17 cellular contexts compared by ENCODE assay signal in the genomic region with DNA sequence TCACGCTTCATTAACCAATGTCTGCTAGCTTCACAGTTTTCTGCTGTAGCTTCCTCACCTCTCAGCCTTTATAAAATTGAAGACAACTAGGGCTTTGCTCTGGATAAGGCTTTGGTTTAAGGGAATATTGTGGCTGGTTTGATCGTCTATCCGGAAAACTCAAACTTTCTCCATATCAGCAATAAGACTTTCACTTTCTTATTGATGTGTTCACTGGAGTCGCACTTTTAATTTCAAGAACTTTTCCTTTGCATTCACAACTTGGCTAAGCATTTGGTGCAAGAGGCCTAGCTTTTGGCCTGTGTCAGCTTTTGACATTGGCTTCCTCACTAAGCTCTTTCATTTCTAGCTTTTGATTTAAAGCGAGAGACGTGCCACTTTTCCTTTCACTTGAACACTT. TPM values are rescaled to one million over a fixed set of nuclear protein-coding genes. Genes with fewer than 3 reads are reported as not detected.
DNase-seq lines count a peak whose midpoint lies in the region; ATAC-seq, FAIRE-seq and TF ChIP-seq lines count a peak whose summit lies in the region.
"Had no signal": no experiment of that assay in that cellular context is flagged by ENCODE, and none has a peak within 500 bp of the region (broad histone marks: within the 10 kb centered on the region; RNA-seq: fewer than 3 reads in every experiment).

No MANE protein-coding gene starts in this region.

- H3K4me3 ChIP-seq in parathyroid adenoma (ENCODE audit: low read depth, low read length) (no peak overlapping the region), neural progenitor cell (no peak overlapping the region)

- H3K79me2 ChIP-seq in parathyroid adenoma (no peaks in the 10 kb centered on the region), neural progenitor cell (ENCODE audit: low read depth) (peaks cover 11% of the 10 kb centered on the region)

- H3K9me3 ChIP-seq in parathyroid adenoma (ENCODE audit: control insufficient read depth, low read length): no peaks in the 10 kb centered on the region
- no peaks in the 10 kb centered on the region for H3K9me3 ChIP-seq in neural progenitor cell (ENCODE audit: low read depth)
- H3K9me3 ChIP-seq: BE2C had no signal

- peak; percentile 66 for FAIRE-seq in GM19239 (lab: Jason Lieb, UNC)
- FAIRE-seq: D721Med had no signal

- no peaks in the 10 kb centered on the region for H3K4me1 ChIP-seq in parathyroid adenoma
- no peaks in the 10 kb centered on the region for H3K4me1 ChIP-seq in neural progenitor cell
- H3K4me1 ChIP-seq: BE2C had no signal

- H3K9ac ChIP-seq in parathyroid adenoma (no peak overlapping the region), neural progenitor cell (no peak overlapping the region)

- H3K27ac ChIP-seq in parathyroid adenoma: no peak overlapping the region
- no peak overlapping the region for H3K27ac ChIP-seq in neural progenitor cell

- peak overlapping the region; percentile 8 for H3K4me2 ChIP-seq in parathyroid adenoma (ENCODE audit: low read length)
- no peak overlapping the region for H3K4me2 ChIP-seq in neural progenitor cell

- no peaks in the 10 kb centered on the region for H3K27me3 Mint-ChIP-seq in activated naive CD8-positive, alpha-beta T cell treated with anti-CD3 and anti-CD28 coated beads for 36 hours
- H3K27me3 Mint-ChIP-seq in activated naive CD8-positive, alpha-beta T cell treated with anti-CD3 and anti-CD28 coated beads, Interleukin-2, amount 50 U/mL, for 24 hours: no peaks in the 10 kb centered on the region
- H3K27me3 Mint-ChIP-seq in activated T-helper 17 cell treated with anti-CD3 and anti-CD28 coated beads, Interleukin-2, amount 50 U/mL, for 72 hours: no peaks in the 10 kb centered on the region
- no peaks in the 10 kb centered on the region for H3K27me3 Mint-ChIP-seq in neural progenitor cell (ENCODE audit: insufficient read depth, low read depth)

- TF ChIP-seq CTCF in parathyroid adenoma (IDR thresholded peaks at IDR 0.05) (no peak), neural progenitor cell (IDR thresholded peaks at IDR 0.05) (no peak)

- H2AFZ ChIP-seq in parathyroid adenoma (no peak overlapping the region), neural progenitor cell (replicated peaks) (no peak overlapping the region)

- H3K4me1 Mint-ChIP-seq in activated naive CD8-positive, alpha-beta T cell treated with anti-CD3 and anti-CD28 coated beads for 36 hours: peaks cover 11% of the 10 kb centered on the region
- H3K4me1 Mint-ChIP-seq in activated naive CD8-positive, alpha-beta T cell treated with anti-CD3 and anti-CD28 coated beads, Interleukin-2, amount 50 U/mL, for 24 hours: no peaks in the 10 kb centered on the region
- peaks cover 16% of the 10 kb centered on the region for H3K4me1 Mint-ChIP-seq in activated T-helper 17 cell treated with anti-CD3 and anti-CD28 coated beads, Interleukin-2, amount 50 U/mL, for 72 hours
- H3K4me1 Mint-ChIP-seq in neural progenitor cell: peaks cover 4% of the 10 kb centered on the region

- no peak overlapping the region for H3K4me3 Mint-ChIP-seq in activated naive CD8-positive, alpha-beta T cell treated with anti-CD3 and anti-CD28 coated beads for 36 hours
- no peak overlapping the region for H3K4me3 Mint-ChIP-seq in activated naive CD8-positive, alpha-beta T cell treated with anti-CD3 and anti-CD28 coated beads, Interleukin-2, amount 50 U/mL, for 24 hours
- peak overlapping the region; percentile 52 for H3K4me3 Mint-ChIP-seq in activated T-helper 17 cell treated with anti-CD3 and anti-CD28 coated beads, Interleukin-2, amount 50 U/mL, for 72 hours
- no peak overlapping the region for H3K4me3 Mint-ChIP-seq in neural progenitor cell
- H3K4me3 Mint-ChIP-seq: CD8-positive, alpha-beta T cell had no signal

- H3K36me3 Mint-ChIP-seq in activated naive CD8-positive, alpha-beta T cell treated with anti-CD3 and anti-CD28 coated beads for 36 hours: peaks cover 13% of the 10 kb centered on the region
- H3K36me3 Mint-ChIP-seq in activated naive CD8-positive, alpha-beta T cell treated with anti-CD3 and anti-CD28 coated beads, Interleukin-2, amount 50 U/mL, for 24 hours (ENCODE audit: low read depth): peaks cover 39% of the 10 kb centered on the region
- peaks cover 57% of the 10 kb centered on the region for H3K36me3 Mint-ChIP-seq in activated T-helper 17 cell treated with anti-CD3 and anti-CD28 coated beads, Interleukin-2, amount 50 U/mL, for 72 hours (ENCODE audit: low read depth)
- peaks cover 3% of the 10 kb centered on the region for H3K36me3 Mint-ChIP-seq in neural progenitor cell

- H4K20me1 ChIP-seq in neural progenitor cell (ENCODE audit: low read depth): no peaks in the 10 kb centered on the region

- H3K27ac Mint-ChIP-seq in activated naive CD8-positive, alpha-beta T cell treated with anti-CD3 and anti-CD28 coated beads for 36 hours: peak overlapping the region; percentile 47
- no peak overlapping the region for H3K27ac Mint-ChIP-seq in activated naive CD8-positive, alpha-beta T cell treated with anti-CD3 and anti-CD28 coated beads, Interleukin-2, amount 50 U/mL, for 24 hours
- H3K27ac Mint-ChIP-seq in activated T-helper 17 cell treated with anti-CD3 and anti-CD28 coated beads, Interleukin-2, amount 50 U/mL, for 72 hours: peak overlapping the region; percentile 62
- H3K27ac Mint-ChIP-seq in neural progenitor cell: no peak overlapping the region
- H3K27ac Mint-ChIP-seq: CD8-positive, alpha-beta T cell had no signal

- DNase-seq in activated naive CD8-positive, alpha-beta T cell treated with anti-CD3 and anti-CD28 coated beads for 36 hours: no peak
- no peak for DNase-seq in activated naive CD8-positive, alpha-beta T cell treated with anti-CD3 and anti-CD28 coated beads, Interleukin-2, amount 50 U/mL, for 24 hours
- DNase-seq in GM19239 (ENCODE audit: insufficient read length, low spot score): no peak
- DNase-seq in NCI-H2029 treated with DMSO at 0.1 percent for 48 hours (lab: John Stamatoyannopoulos, UW): no peak
- no peak for DNase-seq in neural progenitor cell (ENCODE audit: low spot score)
- DNase-seq: BE2C; CD8-positive, alpha-beta T cell; DMS79 treated with DMSO at 0.1 percent for 48 hours; GOT3; NCI-H187; NCI-H446; NCI-H69; OCI-M1; SIG-M5 had no signal

- no peak for ATAC-seq in activated naive CD8-positive, alpha-beta T cell treated with anti-CD3 and anti-CD28 coated beads, Interleukin-2, amount 50 U/mL, for 24 hours
- no peak for ATAC-seq in activated T-helper 17 cell treated with anti-CD3 and anti-CD28 coated beads, Interleukin-2, amount 50 U/mL, for 72 hours (replicated peaks)
- ATAC-seq: CD8-positive, alpha-beta T cell had no signal

- no peaks in the 10 kb centered on the region for H3K36me3 ChIP-seq in parathyroid adenoma (ENCODE audit: control insufficient read depth, insufficient read depth, low read length)
- H3K36me3 ChIP-seq in neural progenitor cell: no peaks in the 10 kb centered on the region

- no peaks in the 10 kb centered on the region for H3K9me3 Mint-ChIP-seq in activated naive CD8-positive, alpha-beta T cell treated with anti-CD3 and anti-CD28 coated beads for 36 hours
- no peaks in the 10 kb centered on the region for H3K9me3 Mint-ChIP-seq in activated naive CD8-positive, alpha-beta T cell treated with anti-CD3 and anti-CD28 coated beads, Interleukin-2, amount 50 U/mL, for 24 hours
- no peaks in the 10 kb centered on the region for H3K9me3 Mint-ChIP-seq in activated T-helper 17 cell treated with anti-CD3 and anti-CD28 coated beads, Interleukin-2, amount 50 U/mL, for 72 hours
- no peaks in the 10 kb centered on the region for H3K9me3 Mint-ChIP-seq in neural progenitor cell
- H3K9me3 Mint-ChIP-seq: CD8-positive, alpha-beta T cell had no signal

- H3K27me3 ChIP-seq in parathyroid adenoma (ENCODE audit: control insufficient read depth, insufficient read depth, low read length) (no peaks in the 10 kb centered on the region), neural progenitor cell (no peaks in the 10 kb centered on the region)
- H3K27me3 ChIP-seq: BE2C had no signal

- H3F3A ChIP-seq in neural progenitor cell (ENCODE audit: low read depth): no peaks in the 10 kb centered on the region

RNA-seq across cellular contexts. Expression of gene COA6, which starts 12.9 kb away (rescaled TPM):
- total RNA-seq in activated naive CD8-positive, alpha-beta T cell treated with anti-CD3 and anti-CD28 coated beads for 36 hours: 10 to 100 TPM; 60.0 to 63.7 TPM
- 10 to 100 TPM; 55.6 to 76.4 TPM for total RNA-seq in activated T-helper 17 cell treated with anti-CD3 and anti-CD28 coated beads, Interleukin-2, amount 50 U/mL, for 72 hours
- total RNA-seq in neural progenitor cell (ENCODE audit: low replicate concordance): 34.8 and 36.0 TPM in 2 replicates

Comparison
In these comparisons a context has a peak if more than half of its experiments do, and no peak if none do; other contexts are left out.
1. H3K27ac Mint-ChIP-seq: peak in activated naive CD8-positive, alpha-beta T cell treated with anti-CD3 and anti-CD28 coated beads for 36 hours (single experiment) and activated T-helper 17 cell treated with anti-CD3 and anti-CD28 coated beads, Interleukin-2, amount 50 U/mL, for 72 hours (single experiment); none in activated naive CD8-positive, alpha-beta T cell treated with anti-CD3 and anti-CD28 coated beads, Interleukin-2, amount 50 U/mL, for 24 hours (single experiment) and neural progenitor cell (single experiment).